Comparison of ENCODE assay signal across 27 cellular contexts in genomic region chr17:44529864-44530263, GRCh38. TPM values are rescaled to one million over a fixed set of nuclear protein-coding genes. Genes with fewer than 3 reads are reported as not detected.
DNase-seq lines count a peak whose midpoint lies in the region; ATAC-seq, FAIRE-seq and TF ChIP-seq lines count a peak whose summit lies in the region.
"Had no signal": no experiment of that assay in that cellular context is flagged by ENCODE, and none has a peak within 500 bp of the region (broad histone marks: within the 10 kb centered on the region; RNA-seq: fewer than 3 reads in every experiment).

No MANE protein-coding gene starts in this region.

- no peak overlapping the region for H3K9ac ChIP-seq in HepG2 (ENCODE audit: insufficient read depth, low read depth, low read length)
- H3K9ac ChIP-seq: BLaER1 treated with 17β-estradiol and CSF1 and Interleukin-3, amounts not matched to agents 10 nM and 100 nM had no signal

- POLR2A ChIA-PET in HepG2 (lab: Yijun Ruan, JAX): no interaction called here

- DNase-seq in HepG2 (ENCODE audit: low spot score) (no peak), right lobe of liver (no peak), RCC 7860 (ENCODE audit: low spot score) (peak; percentile 25), epithelial cell of prostate (ENCODE audit: low read depth, low spot score) (peak; percentile 24), renal cortical epithelial cell (ENCODE audit: low read depth) (peak; percentile 15), globus pallidus (ENCODE audit: low spot score) (no peak), NCI-H2107 treated with DMSO at 0.1 percent for 48 hours (lab: John Stamatoyannopoulos, UW; ENCODE audit: unreplicated experiment) (no peak)
- DNase-seq: AML-193; CD4-positive, alpha-beta T cell; COR-L47; DMS79 treated with DMSO at 0.1 percent for 48 hours; GF-D8; H7; NCI-H1092 treated with DMSO at 0.1 percent for 48 hours; NCI-H1436; NCI-H187; NCI-H2081 treated with DMSO at 0.1 percent for 48 hours; NCI-H446 treated with DMSO at 0.1 percent for 48 hours; NCI-H526; SIG-M5 had no signal

- no peak for TF ChIP-seq EP300 in HepG2 (IDR thresholded peaks at IDR 0.05; ENCODE audit: low read depth in 2 of 2, low read length in 2 of 2)
- TF ChIP-seq EP300 in HepG2 (CRISPR knock-in tag; IDR thresholded peaks at IDR 0.05; ENCODE audit: borderline replicate concordance): no peak

- H3K27ac ChIP-seq in HepG2 (ENCODE audit: extremely low read length, insufficient read depth, low read length): no peak overlapping the region
- H3K27ac ChIP-seq in right lobe of liver: no peak overlapping the region
- no peak overlapping the region for H3K27ac ChIP-seq in epithelial cell of prostate
- H3K27ac ChIP-seq: BLaER1 treated with 17β-estradiol and CSF1 and Interleukin-3, amounts not matched to agents 10 nM and 100 nM; SK-N-MC had no signal

- intact Hi-C loops in HepG2 (cut with micrococcal nuclease; ENCODE audit: unreplicated experiment) (loop anchor here (10.0 kb wide), 1 partner anchor 175 kb away; no protein-coding TSS in a partner anchor), right lobe of liver (cut with DNase I) (no loop called here)

- no peak overlapping the region for H3K4me2 ChIP-seq in HepG2 (ENCODE audit: low read depth, low read length)

- H4K20me1 ChIP-seq in HepG2 (ENCODE audit: insufficient read depth, low read length): no peaks in the 10 kb centered on the region
- H4K20me1 ChIP-seq: BLaER1 treated with 17β-estradiol and CSF1 and Interleukin-3, amounts not matched to agents 10 nM and 100 nM had no signal

- 35% methylated on average over 3 of the region's 3 CpGs for WGBS in HepG2 (ENCODE audit: low lambda C conversion rate)
- 43% methylated on average over 3 of the region's 3 CpGs for WGBS in right lobe of liver (ENCODE audit: insufficient coverage, low coverage, low lambda C conversion rate, missing lambda C conversion rate)

- in situ Hi-C loops in HepG2 (cut with HindIII; ENCODE audit: extremely low pct_ligation_motif_present, low pct_unique_long_range_greater_than_20kb): loop anchor here (10.0 kb wide), 1 partner anchor 145 kb away; no protein-coding TSS in a partner anchor

- no peak overlapping the region for H2AFZ ChIP-seq in HepG2 (ENCODE audit: low read length)

- BruUV-seq in HepG2 (replicated peaks; lab: Mats Ljungman, UMichigan): no TSS peak

- no peaks in the 10 kb centered on the region for H3K36me3 ChIP-seq in HepG2 (replicated peaks in 1 of 2; ENCODE audit: control insufficient read depth in 1 of 2, insufficient read depth in 2 of 2, low read length in 2 of 2)
- H3K36me3 ChIP-seq in right lobe of liver: no peaks in the 10 kb centered on the region
- H3K36me3 ChIP-seq: BLaER1 treated with 17β-estradiol and CSF1 and Interleukin-3, amounts not matched to agents 10 nM and 100 nM had no signal

- peaks cover 0 to 12% of the 10 kb centered on the region in 2 experiments; a peak in 2 of 5 replicates for H3K27me3 ChIP-seq in HepG2 (ENCODE audit: control insufficient read depth in 1 of 2, insufficient read depth in 2 of 2, low read length in 2 of 2)
- no peaks in the 10 kb centered on the region for H3K27me3 ChIP-seq in right lobe of liver
- H3K27me3 ChIP-seq: BLaER1 treated with 17β-estradiol and CSF1 and Interleukin-3, amounts not matched to agents 10 nM and 100 nM had no signal

- ATAC-seq in HepG2 (no peak), right lobe of liver (no peak), GM19351 (IDR thresholded peaks at IDR 0.05; ENCODE audit: unreplicated experiment) (no peak)
- ATAC-seq: Panc1 had no signal

- TF ChIP-seq CTCF in HepG2 (CRISPR knock-in tag; IDR thresholded peaks at IDR 0.05) (no peak), right lobe of liver (IDR thresholded peaks at IDR 0.05) (no peak)

- H3K4me3 ChIP-seq in HepG2 (replicated peaks in 1 of 3; ENCODE audit: insufficient read depth in 1 of 3, low read depth in 2 of 3, low read length in 3 of 3): no peak overlapping the region
- H3K4me3 ChIP-seq in right lobe of liver: no peak overlapping the region
- H3K4me3 ChIP-seq: BLaER1 treated with 17β-estradiol and CSF1 and Interleukin-3, amounts not matched to agents 10 nM and 100 nM; SK-N-MC had no signal

- peaks cover 9% of the 10 kb centered on the region for H3K4me1 ChIP-seq in HepG2 (ENCODE audit: insufficient read depth, low read length)
- no peaks in the 10 kb centered on the region for H3K4me1 ChIP-seq in right lobe of liver

- no peaks in the 10 kb centered on the region for H3K79me2 ChIP-seq in HepG2 (ENCODE audit: insufficient read depth, low read length)

- H3K9me3 ChIP-seq in HepG2 (ENCODE audit: low read length) (peaks cover 5% of the 10 kb centered on the region), right lobe of liver (no peaks in the 10 kb centered on the region)

- TF ChIP-seq POLR2A in HepG2 (IDR thresholded peaks at IDR 0.05; ENCODE audit: insufficient read depth in 1 of 2, low read depth in 2 of 2, low read length in 2 of 2) (no peak), right lobe of liver (IDR thresholded peaks at IDR 0.05) (no peak)

- FAIRE-seq in HepG2 (lab: Jason Lieb, UNC) (no peak), RCC 7860 (lab: Jason Lieb, UNC) (no peak)
- FAIRE-seq: A204.1, GM19239 had no signal

- TF ChIP-seq RAD21 in HepG2 (CRISPR knock-in tag; IDR thresholded peaks at IDR 0.05): no peak

- CTCF ChIA-PET in HepG2 (lab: Yijun Ruan, JAX; ENCODE audit: low intra/inter-chr PET ratio, low total read pairs): no interaction called here

TF ChIP-seq in HepG2, 621 proteins besides CTCF, POLR2A, EP300 and RAD21:
- peak; percentile 34 to 54; a peak in 3 of 4 replicates for TF ChIP-seq MAFK (conservative IDR thresholded peaks at IDR 0.05 in 1 of 2, IDR thresholded peaks at IDR 0.05 in 1 of 2; ENCODE audit: low read length in 2 of 2)
- 0 out of 2 replicates have a peak, but pooled peaks have one; percentile 24 for TF ChIP-seq MAFF (IDR thresholded peaks at IDR 0.05; ENCODE audit: low read depth, low read length)
- no peak for TF ChIP-seq ZNF564 (CRISPR knock-in tag; IDR thresholded peaks at IDR 0.05)

RNA-seq across cellular contexts. Expression of gene GPATCH8, which starts 26.7 kb away (rescaled TPM):
- total RNA-seq in HepG2 (2016; rRNA removed; fragmentation: Illumina TruSeq; extraction: Trizol) (21.5 and 37.7 TPM in 2 replicates), right lobe of liver (10 to 100 TPM in 4 of 6 experiments, 1 to 10 TPM in 2; 8.1 to 14.4 (median 13.1) TPM), renal cortical epithelial cell (8.0 and 43.8 TPM in 2 replicates)
- 10.8 and 13.1 TPM in 2 replicates for total RNA-seq in HepG2 (2016; cell fraction: cytosol; rRNA removed; fragmentation: Illumina TruSeq; extraction: Trizol; ENCODE audit: low read depth)
- 22.3 and 35.2 TPM in 2 replicates for total RNA-seq in HepG2 (2016; cell fraction: insoluble cytoplasmic fraction; rRNA removed; fragmentation: Illumina TruSeq; extraction: Trizol)
- 11.2 and 12.6 TPM in 2 replicates for total RNA-seq in HepG2 (2016; cell fraction: membrane; rRNA removed; fragmentation: Illumina TruSeq; extraction: Trizol)
- total RNA-seq in HepG2 (2016; cell fraction: nucleus; rRNA removed; fragmentation: Illumina TruSeq; extraction: Trizol): 49.3 and 55.3 TPM in 2 replicates
- 19.8 and 20.7 TPM in 2 replicates for polyA plus RNA-seq in HepG2 (2011; rRNA removed)
- polyA plus RNA-seq in HepG2 (2011; cell fraction: cytosol; rRNA removed): 6.0 and 7.9 TPM in 2 replicates
- 24.4 and 28.4 TPM in 2 replicates for polyA plus RNA-seq in HepG2 (2011; cell fraction: nucleus; rRNA removed)
- 21.5 and 23.5 TPM in 2 replicates for polyA plus RNA-seq in HepG2 (2012)
- polyA plus RNA-seq in HepG2 (2016; cell fraction: cytosol; fragmentation: Illumina TruSeq; extraction: Trizol; ENCODE audit: low read depth): 0.87 and 1.2 TPM in 2 replicates
- 15.4 and 18.6 TPM in 2 replicates for polyA plus RNA-seq in HepG2 (2016; cell fraction: insoluble cytoplasmic fraction; fragmentation: Illumina TruSeq; extraction: Trizol; ENCODE audit: low read depth)
- 2.7 and 3.2 TPM in 2 replicates for polyA plus RNA-seq in HepG2 (2016; cell fraction: membrane; fragmentation: Illumina TruSeq; extraction: Trizol; ENCODE audit: low read depth)
- polyA plus RNA-seq in HepG2 (2016; cell fraction: nucleus; fragmentation: Illumina TruSeq; extraction: Trizol; ENCODE audit: insufficient read depth, low read depth): 46.4 and 56.1 TPM in 2 replicates
- polyA minus RNA-seq in HepG2 (2011; rRNA and poly(A)+ RNA removed; ENCODE audit: low replicate concordance): 26.0 and 26.7 TPM in 2 replicates
- polyA minus RNA-seq in HepG2 (2011; cell fraction: cytosol; rRNA and poly(A)+ RNA removed): 14.5 and 16.8 TPM in 2 replicates
- polyA minus RNA-seq in HepG2 (2011; cell fraction: nucleus; rRNA and poly(A)+ RNA removed): 55.7 and 58.8 TPM in 2 replicates

RNA-seq across cellular contexts. Expression of gene FZD2, which starts 27.4 kb away (rescaled TPM):
- 0.13 TPM in 1 of 2 replicates, not detected in the other for total RNA-seq in HepG2 (2016; rRNA removed; fragmentation: Illumina TruSeq; extraction: Trizol)
- not detected in 2 replicates for total RNA-seq in HepG2 (2016; cell fraction: cytosol; rRNA removed; fragmentation: Illumina TruSeq; extraction: Trizol; ENCODE audit: low read depth)
- 0.06 TPM in 1 of 2 replicates, not detected in the other for total RNA-seq in HepG2 (2016; cell fraction: insoluble cytoplasmic fraction; rRNA removed; fragmentation: Illumina TruSeq; extraction: Trizol)
- total RNA-seq in HepG2 (2016; cell fraction: membrane; rRNA removed; fragmentation: Illumina TruSeq; extraction: Trizol): 0.06 TPM in 1 of 2 replicates, not detected in the other
- total RNA-seq in HepG2 (2016; cell fraction: nucleus; rRNA removed; fragmentation: Illumina TruSeq; extraction: Trizol): not detected in 2 replicates
- polyA plus RNA-seq in HepG2 (2011; rRNA removed): 0.07 and 0.10 TPM in 2 replicates
- 0.08 and 0.12 TPM in 2 replicates for polyA plus RNA-seq in HepG2 (2011; cell fraction: cytosol; rRNA removed)
- polyA plus RNA-seq in HepG2 (2011; cell fraction: nucleus; rRNA removed): 0.06 TPM in 1 of 2 replicates, not detected in the other
- polyA plus RNA-seq in HepG2 (2012): not detected in 2 replicates
- polyA plus RNA-seq in HepG2 (2016; cell fraction: cytosol; fragmentation: Illumina TruSeq; extraction: Trizol; ENCODE audit: low read depth): not detected in 2 replicates
- polyA plus RNA-seq in HepG2 (2016; cell fraction: insoluble cytoplasmic fraction; fragmentation: Illumina TruSeq; extraction: Trizol; ENCODE audit: low read depth): not detected in 2 replicates
- polyA plus RNA-seq in HepG2 (2016; cell fraction: membrane; fragmentation: Illumina TruSeq; extraction: Trizol; ENCODE audit: low read depth): not detected in 2 replicates
- polyA plus RNA-seq in HepG2 (2016; cell fraction: nucleus; fragmentation: Illumina TruSeq; extraction: Trizol; ENCODE audit: insufficient read depth, low read depth): not detected in 2 replicates
- 0.26 and 17.3 TPM in 2 replicates for polyA minus RNA-seq in HepG2 (2011; rRNA and poly(A)+ RNA removed; ENCODE audit: low replicate concordance)
- 0.35 TPM in 1 of 2 replicates, not detected in the other for polyA minus RNA-seq in HepG2 (2011; cell fraction: cytosol; rRNA and poly(A)+ RNA removed)
- not detected in 2 replicates for polyA minus RNA-seq in HepG2 (2011; cell fraction: nucleus; rRNA and poly(A)+ RNA removed)
- total RNA-seq in right lobe of liver: under 1 TPM; 0.11 to 0.64 (median 0.28) TPM
- total RNA-seq in renal cortical epithelial cell: 1.6 and 19.9 TPM in 2 replicates
- total RNA-seq: CD4-positive, alpha-beta T cell had no signal
- polyA plus RNA-seq: IgD-negative memory B cell had no signal

Comparison
In these comparisons a context has a peak if more than half of its experiments do, and no peak if none do; other contexts are left out.
1. DNase-seq: peak in RCC 7860 (single experiment), epithelial cell of prostate (single experiment) and renal cortical epithelial cell (single experiment); none in HepG2 (single experiment), right lobe of liver (0 of 3), globus pallidus (single experiment) and NCI-H2107 treated with DMSO at 0.1 percent for 48 hours (single experiment).